ENCODE assay signal across 13 cellular contexts in genomic region chr11:43924112-43924855, GRCh38. TPM values are rescaled to one million over a fixed set of nuclear protein-coding genes. Genes with fewer than 3 reads are reported as not detected.
DNase-seq lines count a peak whose midpoint lies in the region; ATAC-seq, FAIRE-seq and TF ChIP-seq lines count a peak whose summit lies in the region.
"Had no signal": no experiment of that assay in that cellular context is flagged by ENCODE, and none has a peak within 500 bp of the region (broad histone marks: within the 10 kb centered on the region; RNA-seq: fewer than 3 reads in every experiment).

No MANE protein-coding gene starts in this region.

- H3K9me2 ChIP-seq in HCT116 (ENCODE audit: insufficient read depth), result no peaks in the 10 kb centered on the region

- POLR2A ChIA-PET in HCT116 (lab: Charles Lee), result no interaction called here
- POLR2A ChIA-PET in HepG2 (lab: Yijun Ruan, JAX), result no interaction called here
- POLR2A ChIA-PET in RWPE1 (lab: Yijun Ruan, JAX; ENCODE audit: low non-redundant PET), result no interaction called here

- H3K4me2 ChIP-seq in HCT116 (ENCODE audit: low read length), result no peak overlapping the region
- no peak overlapping the region for H3K4me2 ChIP-seq in HepG2 (ENCODE audit: low read depth, low read length)

- H4K20me1 ChIP-seq in HCT116 (ENCODE audit: insufficient read depth) (no peaks in the 10 kb centered on the region), HepG2 (ENCODE audit: insufficient read depth, low read length) (no peaks in the 10 kb centered on the region)

- intact Hi-C loops in HCT116 (cut with micrococcal nuclease), result no loop called here
- intact Hi-C loops in HepG2 (cut with micrococcal nuclease; ENCODE audit: unreplicated experiment), result no loop called here

- CTCF ChIA-PET in HCT116 (lab: Charles Lee), result interaction anchor here (0.8 to 0.9 kb wide), 3 partner anchors 18 to 35 kb away, joined by 3 read pairs; no protein-coding TSS in a partner anchor
- CTCF ChIA-PET in HepG2 (lab: Yijun Ruan, JAX; ENCODE audit: low intra/inter-chr PET ratio, low total read pairs), result no interaction called here
- CTCF ChIA-PET in RWPE1 (lab: Yijun Ruan, JAX), result interaction anchor here (0.6 kb wide), 2 partner anchors 331 to 356 kb away, joined by 3 to 7 read pairs; no protein-coding TSS in a partner anchor

- FAIRE-seq in HepG2 (lab: Jason Lieb, UNC), result no peak
- no peak for FAIRE-seq in frontal cortex (lab: Jason Lieb, UNC)

- H3K36me3 ChIP-seq in HCT116 (ENCODE audit: control insufficient read depth in 1 of 2, insufficient read depth in 2 of 2, low read length in 2 of 2) (no peaks in the 10 kb centered on the region), HepG2 (replicated peaks in 1 of 2; ENCODE audit: control insufficient read depth in 1 of 2, insufficient read depth in 2 of 2, low read length in 2 of 2) (peaks cover 4 to 6% of the 10 kb centered on the region in 2 experiments; a peak in 2 of 5 replicates), stomach smooth muscle (ENCODE audit: control insufficient read depth in 2 of 2, insufficient read depth in 2 of 2, low read length in 2 of 2) (peaks cover 0 to 6% of the 10 kb centered on the region in 2 donors)

- no peaks in the 10 kb centered on the region for H3K9me3 Mint-ChIP-seq in activated naive CD8-positive, alpha-beta T cell treated with anti-CD3 and anti-CD28 coated beads for 36 hours
- H3K9me3 Mint-ChIP-seq: CD8-positive, alpha-beta memory T cell; neural crest cell had no signal

- H3K27me3 ChIP-seq in HCT116 (ENCODE audit: insufficient read depth, low read length), result no peaks in the 10 kb centered on the region
- no peaks in the 10 kb centered on the region for H3K27me3 ChIP-seq in HepG2 (ENCODE audit: control insufficient read depth in 1 of 2, insufficient read depth in 2 of 2, low read length in 2 of 2)
- H3K27me3 ChIP-seq in stomach smooth muscle (ENCODE audit: control insufficient read depth in 1 of 2, insufficient read depth in 2 of 2, low read length in 2 of 2), result no peaks in the 10 kb centered on the region

- DNase-seq in HCT116 (ENCODE audit: low read depth, low spot score) (no peak), cardiac fibroblast (ENCODE audit: low read depth in 2 of 2) (no peak), HepG2 (ENCODE audit: low spot score) (no peak), RWPE1 (ENCODE audit: low spot score) (no peak), frontal cortex (ENCODE audit: low spot score in 2 of 2) (no peak)
- no peak for DNase-seq in activated naive CD8-positive, alpha-beta T cell treated with anti-CD3 and anti-CD28 coated beads for 36 hours
- DNase-seq: activated CD8-positive, alpha-beta memory T cell treated with anti-CD3 and anti-CD28 coated beads for 24 hours; amniotic stem cell; CD8-positive, alpha-beta memory T cell had no signal

- H2AFZ ChIP-seq in HCT116 (ENCODE audit: low read depth, low read length, poor library complexity, severe bottlenecking), result no peak overlapping the region
- H2AFZ ChIP-seq in HepG2 (ENCODE audit: low read length), result no peak overlapping the region

- peaks cover 18% of the 10 kb centered on the region for H3K4me1 Mint-ChIP-seq in activated naive CD8-positive, alpha-beta T cell treated with anti-CD3 and anti-CD28 coated beads for 36 hours
- H3K4me1 Mint-ChIP-seq: CD8-positive, alpha-beta memory T cell had no signal

- TF ChIP-seq RAD21 in HCT116 (IDR thresholded peaks at IDR 0.05; ENCODE audit: low read depth) (no peak), HepG2 (CRISPR knock-in tag; IDR thresholded peaks at IDR 0.05) (no peak)

- H3K27ac ChIP-seq in HCT116 (ENCODE audit: low read depth, low read length) (no peak overlapping the region), HepG2 (ENCODE audit: extremely low read length, insufficient read depth, low read length) (no peak overlapping the region), stomach smooth muscle (ENCODE audit: low read length) (peak overlapping the region; percentile 95), RWPE1 (no peak overlapping the region)
- H3K27ac ChIP-seq: SK-N-MC had no signal

- H3K79me2 ChIP-seq in HCT116 (ENCODE audit: insufficient read depth, low read length) (no peaks in the 10 kb centered on the region), HepG2 (ENCODE audit: insufficient read depth, low read length) (no peaks in the 10 kb centered on the region)

- 95% methylated on average over 19 of the region's 27 CpGs for WGBS in HepG2 (ENCODE audit: low lambda C conversion rate)

- H3K4me1 ChIP-seq in HCT116 (ENCODE audit: control insufficient read depth in 1 of 2, insufficient read depth in 2 of 2, low read length in 2 of 2) (peaks cover 0 to 21% of the 10 kb centered on the region in 2 experiments; a peak in 2 of 4 replicates), HepG2 (ENCODE audit: insufficient read depth, low read length) (peaks cover 17% of the 10 kb centered on the region), stomach smooth muscle (ENCODE audit: control insufficient read depth, insufficient read depth, low read length) (peaks cover 73% of the 10 kb centered on the region)

- H3K4me3 ChIP-seq in HCT116 (replicated peaks in 1 of 2; ENCODE audit: low read depth in 1 of 2, low read length in 2 of 2) (no peak overlapping the region), cardiac fibroblast (replicated peaks in 1 of 2; ENCODE audit: low read depth in 2 of 2, low read length in 2 of 2) (no peak overlapping the region), HepG2 (replicated peaks in 1 of 3; ENCODE audit: insufficient read depth in 1 of 3, low read depth in 2 of 3, low read length in 3 of 3) (no peak overlapping the region), stomach smooth muscle (ENCODE audit: low read length in 2 of 2) (peak overlapping the region in 1 of 2 donors; percentile 35)
- H3K4me3 ChIP-seq: SK-N-MC had no signal

- H3K9me3 ChIP-seq in HCT116 (ENCODE audit: control insufficient read depth in 1 of 2, insufficient read depth in 1 of 2, low read depth in 1 of 2, low read length in 2 of 2), result no peaks in the 10 kb centered on the region
- no peaks in the 10 kb centered on the region for H3K9me3 ChIP-seq in HepG2 (ENCODE audit: low read length)
- no peaks in the 10 kb centered on the region for H3K9me3 ChIP-seq in stomach smooth muscle (ENCODE audit: control insufficient read depth in 2 of 2, low read length in 2 of 2)

- TF ChIP-seq POLR2A in HCT116 (IDR thresholded peaks at IDR 0.05; ENCODE audit: borderline replicate concordance, extremely low read depth, insufficient read depth, insufficient read length), result no peak
- TF ChIP-seq POLR2A in HepG2 (IDR thresholded peaks at IDR 0.05; ENCODE audit: insufficient read depth in 1 of 2, low read depth in 2 of 2, low read length in 2 of 2), result no peak

- H3K36me3 Mint-ChIP-seq in activated naive CD8-positive, alpha-beta T cell treated with anti-CD3 and anti-CD28 coated beads for 36 hours, result peaks cover 16% of the 10 kb centered on the region

- ATAC-seq in HCT116 (peak; percentile 13; the same call in 1 of the 2 replicates), HepG2 (no peak), HG02970 (IDR thresholded peaks at IDR 0.05; ENCODE audit: low FRiP score, unreplicated experiment) (no peak)

- no peak overlapping the region for H3K4me3 Mint-ChIP-seq in activated naive CD8-positive, alpha-beta T cell treated with anti-CD3 and anti-CD28 coated beads for 36 hours
- H3K4me3 Mint-ChIP-seq: CD8-positive, alpha-beta memory T cell; neural crest cell had no signal

- H3K9ac ChIP-seq in HCT116 (ENCODE audit: low read length), result no peak overlapping the region
- H3K9ac ChIP-seq in HepG2 (ENCODE audit: insufficient read depth, low read depth, low read length), result no peak overlapping the region
- H3K9ac ChIP-seq in stomach smooth muscle (ENCODE audit: low read length in 2 of 2), result peak overlapping the region; percentile 59 to 68

- TF ChIP-seq EP300 in HepG2 (IDR thresholded peaks at IDR 0.05; ENCODE audit: low read depth in 2 of 2, low read length in 2 of 2) (no peak), HepG2 (CRISPR knock-in tag; IDR thresholded peaks at IDR 0.05; ENCODE audit: borderline replicate concordance) (no peak)

- RAD21 ChIA-PET in HCT116 (lab: Charles Lee; ENCODE audit: low non-redundant PET in 1 of 2, low total read pairs in 2 of 2, uncharacterized antibody in 2 of 2, unreplicated experiment in 2 of 2), result no interaction called here

- in situ Hi-C loops in HepG2 (cut with HindIII; ENCODE audit: extremely low pct_ligation_motif_present, low pct_unique_long_range_greater_than_20kb), result no loop called here

- H3K27ac Mint-ChIP-seq in activated naive CD8-positive, alpha-beta T cell treated with anti-CD3 and anti-CD28 coated beads for 36 hours, result no peak overlapping the region
- H3K27ac Mint-ChIP-seq: CD8-positive, alpha-beta memory T cell had no signal

- BruUV-seq in HCT116 (replicated peaks; lab: Mats Ljungman, UMichigan) (no TSS peak), HepG2 (replicated peaks; lab: Mats Ljungman, UMichigan) (no TSS peak)

- no peaks in the 10 kb centered on the region for H3K27me3 Mint-ChIP-seq in activated naive CD8-positive, alpha-beta T cell treated with anti-CD3 and anti-CD28 coated beads for 36 hours
- H3K27me3 Mint-ChIP-seq: CD8-positive, alpha-beta memory T cell had no signal

- TF ChIP-seq CTCF in HCT116 (IDR thresholded peaks at IDR 0.05 in 2 of 3, conservative IDR thresholded peaks at IDR 0.05 in 1 of 3; ENCODE audit: borderline replicate concordance in 1 of 3, insufficient read depth in 1 of 3, low read depth in 2 of 3, low read length in 2 of 3), result peak in 2 of 3 experiments; percentile 32 to 36; a peak in 3 of 6 replicates
- peak; percentile 4 for TF ChIP-seq CTCF in cardiac fibroblast (IDR thresholded peaks at IDR 0.05; ENCODE audit: low read depth, low read length)
- no peak for TF ChIP-seq CTCF in HepG2 (CRISPR knock-in tag; IDR thresholded peaks at IDR 0.05)
- TF ChIP-seq CTCF in RWPE1 (conservative IDR thresholded peaks at IDR 0.05; ENCODE audit: low read depth), result no peak

RNA-seq across cellular contexts. Expression of gene C11orf96, which starts 18.2 kb away (rescaled TPM):
- total RNA-seq in HCT116 (2021; ENCODE audit: unreplicated experiment) (0.34 TPM), HepG2 (2016; rRNA removed; fragmentation: Illumina TruSeq; extraction: Trizol) (not detected in 2 replicates), frontal cortex (15.5 TPM)
- not detected in 2 replicates for polyA plus RNA-seq in HCT116 (2012)
- total RNA-seq in HepG2 (2016; cell fraction: cytosol; rRNA removed; fragmentation: Illumina TruSeq; extraction: Trizol; ENCODE audit: low read depth), result not detected in 2 replicates
- not detected in 2 replicates for total RNA-seq in HepG2 (2016; cell fraction: insoluble cytoplasmic fraction; rRNA removed; fragmentation: Illumina TruSeq; extraction: Trizol)
- total RNA-seq in HepG2 (2016; cell fraction: membrane; rRNA removed; fragmentation: Illumina TruSeq; extraction: Trizol), result not detected in 2 replicates
- not detected in 2 replicates for total RNA-seq in HepG2 (2016; cell fraction: nucleus; rRNA removed; fragmentation: Illumina TruSeq; extraction: Trizol)
- 0.08 and 0.35 TPM in 2 replicates for polyA plus RNA-seq in HepG2 (2011; rRNA removed)
- 0.25 and 0.28 TPM in 2 replicates for polyA plus RNA-seq in HepG2 (2011; cell fraction: cytosol; rRNA removed)
- polyA plus RNA-seq in HepG2 (2011; cell fraction: nucleus; rRNA removed), result 0.13 and 0.62 TPM in 2 replicates
- 0.80 TPM in 1 of 2 replicates, not detected in the other for polyA plus RNA-seq in HepG2 (2012)
- polyA plus RNA-seq in HepG2 (2016; cell fraction: cytosol; fragmentation: Illumina TruSeq; extraction: Trizol; ENCODE audit: low read depth), result not detected in 2 replicates
- not detected in 2 replicates for polyA plus RNA-seq in HepG2 (2016; cell fraction: insoluble cytoplasmic fraction; fragmentation: Illumina TruSeq; extraction: Trizol; ENCODE audit: low read depth)
- not detected in 2 replicates for polyA plus RNA-seq in HepG2 (2016; cell fraction: membrane; fragmentation: Illumina TruSeq; extraction: Trizol; ENCODE audit: low read depth)
- not detected in 2 replicates for polyA plus RNA-seq in HepG2 (2016; cell fraction: nucleus; fragmentation: Illumina TruSeq; extraction: Trizol; ENCODE audit: insufficient read depth, low read depth)
- not detected in 2 replicates for polyA minus RNA-seq in HepG2 (2011; rRNA and poly(A)+ RNA removed; ENCODE audit: low replicate concordance)
- 0.49 TPM in 1 of 2 replicates, not detected in the other for polyA minus RNA-seq in HepG2 (2011; cell fraction: cytosol; rRNA and poly(A)+ RNA removed)
- polyA minus RNA-seq in HepG2 (2011; cell fraction: nucleus; rRNA and poly(A)+ RNA removed), result not detected in 2 replicates
- total RNA-seq in activated naive CD8-positive, alpha-beta T cell treated with anti-CD3 and anti-CD28 coated beads for 36 hours, result under 1 TPM; 0.34 to 0.56 TPM
- polyA plus RNA-seq: CD8-positive, alpha-beta memory T cell had no signal

RNA-seq across cellular contexts. Expression of gene ALKBH3, which starts 43.7 kb away (rescaled TPM):
- 36.7 TPM for total RNA-seq in HCT116 (2021; ENCODE audit: unreplicated experiment)
- polyA plus RNA-seq in HCT116 (2012), result 26.9 and 33.8 TPM in 2 replicates
- 36.1 and 49.6 TPM in 2 replicates for total RNA-seq in HepG2 (2016; rRNA removed; fragmentation: Illumina TruSeq; extraction: Trizol)
- total RNA-seq in HepG2 (2016; cell fraction: cytosol; rRNA removed; fragmentation: Illumina TruSeq; extraction: Trizol; ENCODE audit: low read depth), result 15.2 and 24.7 TPM in 2 replicates
- 39.0 and 48.6 TPM in 2 replicates for total RNA-seq in HepG2 (2016; cell fraction: insoluble cytoplasmic fraction; rRNA removed; fragmentation: Illumina TruSeq; extraction: Trizol)
- total RNA-seq in HepG2 (2016; cell fraction: membrane; rRNA removed; fragmentation: Illumina TruSeq; extraction: Trizol), result 27.0 and 33.2 TPM in 2 replicates
- 30.6 and 31.1 TPM in 2 replicates for total RNA-seq in HepG2 (2016; cell fraction: nucleus; rRNA removed; fragmentation: Illumina TruSeq; extraction: Trizol)
- polyA plus RNA-seq in HepG2 (2011; rRNA removed), result 16.5 and 17.8 TPM in 2 replicates
- polyA plus RNA-seq in HepG2 (2011; cell fraction: cytosol; rRNA removed), result 11.7 and 19.8 TPM in 2 replicates
- 6.1 and 12.5 TPM in 2 replicates for polyA plus RNA-seq in HepG2 (2011; cell fraction: nucleus; rRNA removed)
- 14.3 and 14.6 TPM in 2 replicates for polyA plus RNA-seq in HepG2 (2012)
- 10.4 and 19.4 TPM in 2 replicates for polyA plus RNA-seq in HepG2 (2016; cell fraction: cytosol; fragmentation: Illumina TruSeq; extraction: Trizol; ENCODE audit: low read depth)
- 35.9 and 40.1 TPM in 2 replicates for polyA plus RNA-seq in HepG2 (2016; cell fraction: insoluble cytoplasmic fraction; fragmentation: Illumina TruSeq; extraction: Trizol; ENCODE audit: low read depth)
- polyA plus RNA-seq in HepG2 (2016; cell fraction: membrane; fragmentation: Illumina TruSeq; extraction: Trizol; ENCODE audit: low read depth), result 16.7 and 27.6 TPM in 2 replicates
- 18.5 and 20.8 TPM in 2 replicates for polyA plus RNA-seq in HepG2 (2016; cell fraction: nucleus; fragmentation: Illumina TruSeq; extraction: Trizol; ENCODE audit: insufficient read depth, low read depth)
- 4.2 and 6.8 TPM in 2 replicates for polyA minus RNA-seq in HepG2 (2011; rRNA and poly(A)+ RNA removed; ENCODE audit: low replicate concordance)
- 6.9 and 7.4 TPM in 2 replicates for polyA minus RNA-seq in HepG2 (2011; cell fraction: cytosol; rRNA and poly(A)+ RNA removed)
- 22.1 and 29.3 TPM in 2 replicates for polyA minus RNA-seq in HepG2 (2011; cell fraction: nucleus; rRNA and poly(A)+ RNA removed)
- 16.7 TPM for total RNA-seq in frontal cortex
- total RNA-seq in activated naive CD8-positive, alpha-beta T cell treated with anti-CD3 and anti-CD28 coated beads for 36 hours, result 10 to 100 TPM; 50.8 to 53.3 TPM

Comparison
In these comparisons a context has a peak if more than half of its experiments do, and no peak if none do; other contexts are left out.
1. H3K9ac ChIP-seq: peak in stomach smooth muscle (2 of 2); none in HCT116 (single experiment) and HepG2 (single experiment).
2. CTCF ChIP-seq: peak in HCT116 (2 of 3) and cardiac fibroblast (single experiment); none in HepG2 (single experiment) and RWPE1 (single experiment).
3. RNA of gene C11orf96, which starts 18.2 kb away (total RNA-seq): 15.5 TPM in frontal cortex (single experiment); 0.34 to 0.56 TPM in activated naive CD8-positive, alpha-beta T cell treated with anti-CD3 and anti-CD28 coated beads for 36 hours, 0.34 TPM in HCT116 (single experiment) and not detected in HepG2; every median in the first group is over 10 times any median in the second.
4. Of the 20 proteins assayed by ChIP-seq in both HepG2 and HCT116: peak only in HepG2: none; only in HCT116: CTCF; in both: none; in neither: 19.